In genomic region chr6:151263035-151263434, GRCh38 we compare ENCODE assay signal across 39 cellular contexts.
"Had no signal": no experiment of that assay in that cellular context is flagged by ENCODE, and none has a peak within 500 bp of the region (broad histone marks: within the 10 kb centered on the region; RNA-seq: fewer than 3 reads in every experiment).

No MANE protein-coding gene starts in this region.

- H3K9me3 Mint-ChIP-seq: activated CD4-positive, alpha-beta memory T cell treated with anti-CD3 and anti-CD28 coated beads for 36 hours; activated CD4-positive, alpha-beta T cell treated with anti-CD3 and anti-CD28 coated beads, Interleukin-2, amount 10 ng/mL, durations not matched to agents 24 days and 14 days; activated naive CD4-positive, alpha-beta T cell treated with anti-CD3 and anti-CD28 coated beads for 36 hours; activated naive CD4-positive, alpha-beta T cell treated with anti-CD3 and anti-CD28 coated beads, Interleukin-2, amount 50 U/mL, for 24 hours; activated naive CD8-positive, alpha-beta T cell treated with anti-CD3 and anti-CD28 coated beads for 36 hours; activated naive CD8-positive, alpha-beta T cell treated with anti-CD3 and anti-CD28 coated beads, Interleukin-2, amount 50 U/mL, for 24 hours; activated T-helper 1 cell treated with anti-CD3 and anti-CD28 coated beads, Interleukin-12 subunit alpha, Interleukin-12 subunit beta, Interleukin-2, Interleukin-4 antibody, amounts not matched to agents 30 ng/mL and 10 ng/mL and 1 ng/mL, durations not matched to agents 14 hours and 24 hours and 36 hours; activated T-helper 2 cell treated with anti-CD3 and anti-CD28 coated beads, Interferon-gamma antibody, Interleukin-2, Interleukin-4, amounts not matched to agents 10 μg/mL and 5 μg/mL and 100 μg/mL, durations not matched to agents 14 hours and 24 hours and 36 hours; brain; dendritic cell treated with granulocyte-macrophage colony-stimulating factor and Interleukin-4, amounts not matched to agents 40 ng/mL and 50 ng/mL, for 4 days; endodermal cell; T-helper 2 cell treated with Interferon-gamma antibody and Interleukin-4, amounts not matched to agents 5 μg/mL and 100 μg/mL, for 36 hours had no signal

- H3K27ac ChIP-seq: ascending aorta, breast epithelium, dorsolateral prefrontal cortex, epithelial cell of prostate, esophagus squamous epithelium, WERI-Rb-1 had no signal

- H3K4me3 Mint-ChIP-seq: activated CD4-positive, alpha-beta memory T cell treated with anti-CD3 and anti-CD28 coated beads for 36 hours; activated CD4-positive, alpha-beta T cell treated with anti-CD3 and anti-CD28 coated beads for 36 hours; activated CD4-positive, alpha-beta T cell treated with anti-CD3 and anti-CD28 coated beads, Interleukin-2, amount 10 ng/mL, durations not matched to agents 24 days and 14 days; activated CD8-positive, alpha-beta memory T cell treated with anti-CD3 and anti-CD28 coated beads, Interleukin-2, amount 10 ng/mL, durations not matched to agents 7 days and 5 days; activated CD8-positive, alpha-beta T cell treated with anti-CD3 and anti-CD28 coated beads, Interleukin-2, amount 10 ng/mL, durations not matched to agents 7 days and 5 days; activated naive CD4-positive, alpha-beta T cell treated with anti-CD3 and anti-CD28 coated beads for 36 hours; activated naive CD4-positive, alpha-beta T cell treated with anti-CD3 and anti-CD28 coated beads, Interleukin-2, amount 50 U/mL, for 24 hours; activated naive CD8-positive, alpha-beta T cell treated with anti-CD3 and anti-CD28 coated beads for 36 hours; activated naive CD8-positive, alpha-beta T cell treated with anti-CD3 and anti-CD28 coated beads, Interleukin-2, amount 50 U/mL, for 24 hours; activated T-helper 1 cell treated with anti-CD3 and anti-CD28 coated beads, Interleukin-12 subunit alpha, Interleukin-12 subunit beta, Interleukin-2, Interleukin-4 antibody, amounts not matched to agents 30 ng/mL and 10 ng/mL and 1 ng/mL, durations not matched to agents 14 hours and 24 hours and 36 hours; brain; dendritic cell treated with granulocyte-macrophage colony-stimulating factor and Interleukin-4, amounts not matched to agents 40 ng/mL and 50 ng/mL, for 4 days; endodermal cell; T-helper 17 cell; T-helper 2 cell treated with Interferon-gamma antibody and Interleukin-4, amounts not matched to agents 5 μg/mL and 100 μg/mL, for 36 hours had no signal

- H3K36me3 Mint-ChIP-seq: activated CD4-positive, alpha-beta memory T cell treated with anti-CD3 and anti-CD28 coated beads for 36 hours; activated CD8-positive, alpha-beta memory T cell treated with anti-CD3 and anti-CD28 coated beads, Interleukin-2, amount 10 ng/mL, durations not matched to agents 7 days and 5 days; activated naive CD4-positive, alpha-beta T cell treated with anti-CD3 and anti-CD28 coated beads, Interleukin-2, amount 50 U/mL, for 24 hours; activated naive CD8-positive, alpha-beta T cell treated with anti-CD3 and anti-CD28 coated beads for 36 hours had no signal

- H3K4me1 ChIP-seq: adrenal gland, breast epithelium had no signal

- H3K4me3 ChIP-seq: adrenal gland, ascending aorta, breast epithelium, cardiac muscle cell, coronary artery, dorsolateral prefrontal cortex, esophagus squamous epithelium, gastroesophageal sphincter, heart right ventricle had no signal

- ATAC-seq: activated CD4-positive, alpha-beta T cell treated with anti-CD3 and anti-CD28 coated beads for 36 hours; activated CD8-positive, alpha-beta memory T cell treated with anti-CD3 and anti-CD28 coated beads, Interleukin-2, amount 10 ng/mL, durations not matched to agents 7 days and 5 days; activated CD8-positive, alpha-beta T cell treated with anti-CD3 and anti-CD28 coated beads, Interleukin-2, amount 10 ng/mL, durations not matched to agents 7 days and 5 days; activated naive CD8-positive, alpha-beta T cell treated with anti-CD3 and anti-CD28 coated beads, Interleukin-2, amount 50 U/mL, for 24 hours; gastroesophageal sphincter; T-helper 17 cell had no signal

- H3K36me3 ChIP-seq: adrenal gland, ascending aorta, breast epithelium, cardiac muscle cell, esophagus squamous epithelium, gastroesophageal sphincter, heart right ventricle, WERI-Rb-1 had no signal

- DNase-seq: activated CD4-positive, alpha-beta memory T cell treated with anti-CD3 and anti-CD28 coated beads for 36 hours; activated CD4-positive, alpha-beta T cell treated with anti-CD3 and anti-CD28 coated beads for 36 hours; activated CD4-positive, alpha-beta T cell treated with anti-CD3 and anti-CD28 coated beads, Interleukin-2, amount 10 ng/mL, durations not matched to agents 24 days and 14 days; activated CD4-positive, CD25-positive, alpha-beta regulatory T cell; activated CD4-positive, CD25-positive, alpha-beta regulatory T cell treated with anti-CD3 and anti-CD28 coated beads, Interleukin-2, amount 50 U/mL, for 72 hours; activated CD8-positive, alpha-beta memory T cell treated with anti-CD3 and anti-CD28 coated beads, Interleukin-2, amount 10 ng/mL, durations not matched to agents 7 days and 5 days; activated CD8-positive, alpha-beta memory T cell treated with anti-CD3 and anti-CD28 coated beads, Interleukin-2, amount 50 U/mL, for 4 hours; activated CD8-positive, alpha-beta T cell treated with anti-CD3 and anti-CD28 coated beads, Interleukin-2, amount 10 ng/mL, durations not matched to agents 7 days and 5 days; activated effector memory CD4-positive, alpha-beta T cell treated with anti-CD3 and anti-CD28 coated beads, Interleukin-2, amount 50 U/mL, for 16 hours; activated naive CD4-positive, alpha-beta T cell treated with anti-CD3 and anti-CD28 coated beads for 36 hours; activated naive CD8-positive, alpha-beta T cell treated with anti-CD3 and anti-CD28 coated beads for 36 hours; activated naive CD8-positive, alpha-beta T cell treated with anti-CD3 and anti-CD28 coated beads, Interleukin-2, amount 50 U/mL, for 24 hours; activated T-cell treated with anti-CD3 and anti-CD28 coated beads, Interleukin-2, amount 50 U/mL, for 1 hour; activated T-cell treated with anti-CD3 and anti-CD28 coated beads, Interleukin-2, amount 50 U/mL, for 48 hours; adrenal gland; central memory CD4-positive, alpha-beta T cell; cerebellar nuclear complex; dorsolateral prefrontal cortex; effector memory CD4-positive, alpha-beta T cell; endodermal cell; esophagus squamous epithelium; foreskin melanocyte; heart right ventricle; T-helper 1 cell; T-helper 17 cell; T1000; WERI-Rb-1 had no signal

- H3K27ac Mint-ChIP-seq: activated CD4-positive, alpha-beta memory T cell treated with anti-CD3 and anti-CD28 coated beads for 36 hours; activated CD4-positive, alpha-beta T cell treated with anti-CD3 and anti-CD28 coated beads for 36 hours; activated CD4-positive, alpha-beta T cell treated with anti-CD3 and anti-CD28 coated beads, Interleukin-2, amount 10 ng/mL, durations not matched to agents 24 days and 14 days; activated CD8-positive, alpha-beta memory T cell treated with anti-CD3 and anti-CD28 coated beads, Interleukin-2, amount 10 ng/mL, durations not matched to agents 7 days and 5 days; activated CD8-positive, alpha-beta T cell treated with anti-CD3 and anti-CD28 coated beads, Interleukin-2, amount 10 ng/mL, durations not matched to agents 7 days and 5 days; activated naive CD4-positive, alpha-beta T cell treated with anti-CD3 and anti-CD28 coated beads for 36 hours; activated naive CD4-positive, alpha-beta T cell treated with anti-CD3 and anti-CD28 coated beads, Interleukin-2, amount 50 U/mL, for 24 hours; activated naive CD8-positive, alpha-beta T cell treated with anti-CD3 and anti-CD28 coated beads for 36 hours; activated naive CD8-positive, alpha-beta T cell treated with anti-CD3 and anti-CD28 coated beads, Interleukin-2, amount 50 U/mL, for 24 hours; activated T-helper 1 cell treated with anti-CD3 and anti-CD28 coated beads, Interleukin-12 subunit alpha, Interleukin-12 subunit beta, Interleukin-2, Interleukin-4 antibody, amounts not matched to agents 30 ng/mL and 10 ng/mL and 1 ng/mL, durations not matched to agents 14 hours and 24 hours and 36 hours; activated T-helper 2 cell treated with anti-CD3 and anti-CD28 coated beads, Interferon-gamma antibody, Interleukin-2, Interleukin-4, amounts not matched to agents 10 μg/mL and 5 μg/mL and 100 μg/mL, durations not matched to agents 14 hours and 24 hours and 36 hours; dendritic cell treated with granulocyte-macrophage colony-stimulating factor and Interleukin-4, amounts not matched to agents 40 ng/mL and 50 ng/mL, for 4 days; endodermal cell; T-helper 17 cell; T-helper 2 cell treated with Interferon-gamma antibody and Interleukin-4, amounts not matched to agents 5 μg/mL and 100 μg/mL, for 36 hours had no signal

- H3K4me1 Mint-ChIP-seq: activated CD4-positive, alpha-beta T cell treated with anti-CD3 and anti-CD28 coated beads for 36 hours; activated CD4-positive, alpha-beta T cell treated with anti-CD3 and anti-CD28 coated beads, Interleukin-2, amount 10 ng/mL, durations not matched to agents 24 days and 14 days; activated CD8-positive, alpha-beta memory T cell treated with anti-CD3 and anti-CD28 coated beads, Interleukin-2, amount 10 ng/mL, durations not matched to agents 7 days and 5 days; activated naive CD4-positive, alpha-beta T cell treated with anti-CD3 and anti-CD28 coated beads, Interleukin-2, amount 50 U/mL, for 24 hours; activated naive CD8-positive, alpha-beta T cell treated with anti-CD3 and anti-CD28 coated beads for 36 hours; activated naive CD8-positive, alpha-beta T cell treated with anti-CD3 and anti-CD28 coated beads, Interleukin-2, amount 50 U/mL, for 24 hours; endodermal cell had no signal

- H3K9me3 ChIP-seq: adrenal gland, ascending aorta, breast epithelium, esophagus squamous epithelium, gastroesophageal sphincter, heart right ventricle had no signal

- H3K27me3 ChIP-seq: adrenal gland, ascending aorta, breast epithelium, cardiac muscle cell, dorsolateral prefrontal cortex, esophagus squamous epithelium, gastroesophageal sphincter, heart right ventricle had no signal
